ENCODE assay signal across 14 cellular contexts in genomic region chr22:23675502-23676415, GRCh38. TPM values are rescaled to one million over a fixed set of nuclear protein-coding genes. Genes with fewer than 3 reads are reported as not detected.
A peak's percentile ranks its signal among the peaks of the same experiment; 100 is the strongest.
DNase-seq lines count a peak whose midpoint lies in the region; FAIRE-seq and TF ChIP-seq lines count a peak whose summit lies in the region.
"Had no signal": no experiment of that assay in that cellular context is flagged by ENCODE, and none has a peak within 500 bp of the region (broad histone marks: within the 10 kb centered on the region; RNA-seq: fewer than 3 reads in every experiment).

No MANE protein-coding gene starts in this region.

- H4K20me1 ChIP-seq in MM.1S (ENCODE audit: insufficient read depth, low read length) = no peaks in the 10 kb centered on the region

- H3K4me2 ChIP-seq in MM.1S (ENCODE audit: low read depth, low read length) = no peak overlapping the region

- H3K4me3 ChIP-seq in kidney (ENCODE audit: low read length in 2 of 2) (no peak overlapping the region), stomach (no peak overlapping the region), MM.1S (ENCODE audit: low read length) (no peak overlapping the region)
- H3K4me3 ChIP-seq: MG63, tibial artery had no signal

- H3K9ac ChIP-seq in kidney (ENCODE audit: low read length in 2 of 2) = no peak overlapping the region
- H3K9ac ChIP-seq in MM.1S (ENCODE audit: low read length) = no peak overlapping the region

- TF ChIP-seq EP300 in stomach (IDR thresholded peaks at IDR 0.05) = no peak

- FAIRE-seq in kidney (lab: Jason Lieb, UNC) = peak; percentile 11
- FAIRE-seq: A204.1, astrocyte had no signal

- H3K36me3 ChIP-seq in kidney (ENCODE audit: control insufficient read depth in 1 of 2, insufficient read depth in 2 of 2, low read length in 2 of 2) = peaks cover 0 to 6% of the 10 kb centered on the region in 2 donors
- H3K36me3 ChIP-seq in stomach = peaks cover 4 to 36% (median 26%) of the 10 kb centered on the region in 4 donors
- H3K36me3 ChIP-seq in MM.1S (replicated peaks; ENCODE audit: insufficient read depth, low read length) = no peaks in the 10 kb centered on the region
- H3K36me3 ChIP-seq: MG63 had no signal

- no peak for TF ChIP-seq CTCF in kidney (IDR thresholded peaks at IDR 0.05; ENCODE audit: borderline replicate concordance, extremely low read depth, insufficient read depth)
- TF ChIP-seq CTCF in stomach (IDR thresholded peaks at IDR 0.05) = no peak
- TF ChIP-seq CTCF in MM.1S (IDR thresholded peaks at IDR 0.05; ENCODE audit: low read length) = no peak

- no peak overlapping the region for H2AFZ ChIP-seq in MM.1S (ENCODE audit: low read length)

- no peaks in the 10 kb centered on the region for H3K79me2 ChIP-seq in MM.1S (ENCODE audit: low read length)

- DNase-seq in activated CD4-positive, CD25-positive, alpha-beta regulatory T cell treated with anti-CD3 and anti-CD28 coated beads, Interleukin-2, amount 50 U/mL, for 72 hours = peak; percentile 27
- DNase-seq in activated CD4-positive, CD25-positive, alpha-beta regulatory T cell (lab: John Stamatoyannopoulos, UW) = no peak
- DNase-seq in UCSD-AML1 (lab: John Stamatoyannopoulos, UW; ENCODE audit: unreplicated experiment) (peak; percentile 36), kidney (peak; percentile 78), stomach (peak; percentile 86), NCI-H526 treated with DMSO at 0.1 percent for 48 hours (lab: John Stamatoyannopoulos, UW) (no peak), MM.1S (no peak)
- no peak for DNase-seq in effector CD4-positive, alpha-beta T cell
- DNase-seq: MG63 had no signal

- no peak for TF ChIP-seq POLR2A in stomach (IDR thresholded peaks at IDR 0.05)

- H3K9me2 ChIP-seq in MM.1S (replicated peaks; ENCODE audit: insufficient read depth, low read length) = no peaks in the 10 kb centered on the region

- H3F3A ChIP-seq in MM.1S (ENCODE audit: insufficient read depth, low read length) = no peaks in the 10 kb centered on the region

- no peaks in the 10 kb centered on the region for H3K27me3 ChIP-seq in stomach
- no peaks in the 10 kb centered on the region for H3K27me3 ChIP-seq in MM.1S (replicated peaks; ENCODE audit: insufficient read depth, low read length)
- H3K27me3 ChIP-seq: MG63, tibial artery had no signal

- WGBS in stomach, 5 donors = 32 to 45% (median 41%) methylated on average over 8 to 17 of the region's 17 CpGs

- H3K27ac ChIP-seq in kidney (ENCODE audit: low read depth in 2 of 2, low read length in 2 of 2) (peak overlapping the region in 1 of 2 donors; percentile 63), stomach (peak overlapping the region in 2 of 5 donors; percentile 20 to 69), MM.1S (ENCODE audit: low read length) (no peak overlapping the region)
- H3K27ac ChIP-seq: tibial artery had no signal

- H3K4me1 ChIP-seq in kidney (ENCODE audit: control insufficient read depth in 1 of 2, insufficient read depth in 1 of 2, low read depth in 1 of 2, low read length in 2 of 2) (peaks cover 8 to 16% of the 10 kb centered on the region in 2 donors), stomach (peaks cover 0 to 20% (median 8%) of the 10 kb centered on the region in 4 donors), MM.1S (ENCODE audit: low read length) (no peaks in the 10 kb centered on the region)
- H3K4me1 ChIP-seq: tibial artery had no signal

- intact Hi-C loops in kidney (cut with DNase I) = no loop called here
- intact Hi-C loops in stomach (cut with DNase I; ENCODE audit: low total_unique reads) = no loop called here

- H3K9me3 ChIP-seq in kidney (ENCODE audit: control insufficient read depth in 1 of 2, low read length in 2 of 2) = no peaks in the 10 kb centered on the region
- H3K9me3 ChIP-seq in stomach = no peaks in the 10 kb centered on the region
- no peaks in the 10 kb centered on the region for H3K9me3 ChIP-seq in MM.1S (replicated peaks; ENCODE audit: insufficient read depth, low read length)
- H3K9me3 ChIP-seq: MG63, tibial artery had no signal

RNA-seq across cellular contexts. Expression of gene RGL4, which starts 15.1 kb away (rescaled TPM):
- total RNA-seq in kidney (0.60 TPM), stomach (1 to 10 TPM in 2 of 5 donors, not detected in 3; 2.9 to 5.9 TPM)
- polyA plus RNA-seq in kidney (ENCODE audit: insufficient read depth, low read depth, low replicate concordance) (0.80 TPM), stomach (1 to 10 TPM in 1 of 3 donors, under 1 TPM in 1, not detected in 1; 0.65 to 2.9 TPM)
- total RNA-seq: astrocyte, G401 had no signal

RNA-seq across cellular contexts. Expression of gene DRICH1, which starts 43.6 kb away (rescaled TPM):
- total RNA-seq in kidney (1.1 TPM), stomach (10 to 100 TPM in 1 of 5 donors, under 1 TPM in 1, not detected in 3; 0.92 to 49.0 TPM)
- polyA plus RNA-seq in kidney (ENCODE audit: insufficient read depth, low read depth, low replicate concordance) (1.3 TPM), stomach (under 1 TPM in 2 of 3 donors, not detected in 1; 0.28 to 0.93 TPM)
- total RNA-seq: astrocyte, G401, NCI-H460 had no signal

Comparison
In these comparisons a context has a peak if more than half of its experiments do, and no peak if none do; other contexts are left out.
1. DNase-seq: peak in activated CD4-positive, CD25-positive, alpha-beta regulatory T cell treated with anti-CD3 and anti-CD28 coated beads, Interleukin-2, amount 50 U/mL, for 72 hours (single experiment), UCSD-AML1 (single experiment), kidney (single experiment) and stomach (single experiment); none in activated CD4-positive, CD25-positive, alpha-beta regulatory T cell (0 of 4), effector CD4-positive, alpha-beta T cell (single experiment), NCI-H526 treated with DMSO at 0.1 percent for 48 hours (single experiment) and MM.1S (single experiment).